In the genomic region with DNA sequence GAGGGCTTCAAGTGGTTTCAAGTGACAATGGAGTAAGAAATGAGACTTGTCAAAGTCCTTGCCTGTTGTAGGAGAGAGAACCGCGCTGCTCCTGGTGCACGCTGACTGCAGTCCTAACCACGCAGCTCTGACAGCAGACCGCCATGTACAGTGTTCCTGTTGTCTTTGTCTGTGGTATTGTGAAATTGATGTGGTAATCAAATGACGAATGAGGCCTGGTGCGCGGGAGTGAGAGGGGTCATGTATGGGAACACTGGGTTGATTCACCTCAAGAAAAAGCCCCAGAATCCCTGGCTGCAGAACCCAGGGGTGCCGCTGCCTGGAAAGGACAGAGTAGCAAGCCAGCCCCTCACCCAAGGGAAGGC, we compare ENCODE assay signal across 8 cellular contexts.
DNase-seq lines count a peak whose midpoint lies in the region; ATAC-seq, FAIRE-seq and TF ChIP-seq lines count a peak whose summit lies in the region.

No MANE protein-coding gene starts in this region.

- H3K4me1 Mint-ChIP-seq in T-cell: peaks cover 93 to 98% (median 97%) of the 10 kb centered on the region in 3 donors
- H3K4me1 Mint-ChIP-seq in activated naive CD8-positive, alpha-beta T cell treated with anti-CD3 and anti-CD28 coated beads, Interleukin-2, amount 50 U/mL, for 24 hours: peaks cover 85% of the 10 kb centered on the region

- FAIRE-seq in urothelium cell line (lab: Jason Lieb, UNC): no peak

- H3K27me3 ChIP-seq in stomach: no peaks in the 10 kb centered on the region

- intact Hi-C loops in stomach (cut with DNase I; ENCODE audit: low total_unique reads): no loop called here

- H3K4me3 ChIP-seq in stomach: no peak overlapping the region

- peak overlapping the region; percentile 8 to 63 (median 54) for H3K4me3 Mint-ChIP-seq in T-cell
- H3K4me3 Mint-ChIP-seq in activated naive CD8-positive, alpha-beta T cell treated with anti-CD3 and anti-CD28 coated beads, Interleukin-2, amount 50 U/mL, for 24 hours: peak overlapping the region; percentile 51

- peak overlapping the region; percentile 84 to 87 for H3K27ac Mint-ChIP-seq in T-cell
- H3K27ac Mint-ChIP-seq in activated naive CD8-positive, alpha-beta T cell treated with anti-CD3 and anti-CD28 coated beads, Interleukin-2, amount 50 U/mL, for 24 hours: peak overlapping the region; percentile 79

- H3K36me3 ChIP-seq in stomach: peaks cover 0 to 4% (median 0%) of the 10 kb centered on the region in 4 donors

- POLR2A ChIA-PET in T-cell (lab: Charles Lee): no interaction called here

- H3K27me3 Mint-ChIP-seq in T-cell: no peaks in the 10 kb centered on the region
- no peaks in the 10 kb centered on the region for H3K27me3 Mint-ChIP-seq in activated naive CD8-positive, alpha-beta T cell treated with anti-CD3 and anti-CD28 coated beads, Interleukin-2, amount 50 U/mL, for 24 hours

- DNase-seq in T-cell (peak in 33 of 34 experiments; percentile 15 to 83 (median 61)), midbrain (lab: John Stamatoyannopoulos, UW) (peak; percentile 9), stomach (peak; percentile 41), NCI-H2081 treated with DMSO at 0.1 percent for 48 hours (lab: John Stamatoyannopoulos, UW) (no peak), urothelium cell line (ENCODE audit: low spot score) (no peak)
- peak; percentile 80 for DNase-seq in activated naive CD8-positive, alpha-beta T cell treated with anti-CD3 and anti-CD28 coated beads, Interleukin-2, amount 50 U/mL, for 24 hours

- 75 to 80% (median 77%) methylated on average over 9 of the region's 9 CpGs for WGBS in stomach, 5 donors

- no peak for TF ChIP-seq CTCF in stomach (IDR thresholded peaks at IDR 0.05)

- peak overlapping the region in 4 of 5 donors; percentile 32 to 80 (median 68) for H3K27ac ChIP-seq in stomach

- H3K9me3 Mint-ChIP-seq in T-cell: no peaks in the 10 kb centered on the region
- no peaks in the 10 kb centered on the region for H3K9me3 Mint-ChIP-seq in activated naive CD8-positive, alpha-beta T cell treated with anti-CD3 and anti-CD28 coated beads, Interleukin-2, amount 50 U/mL, for 24 hours

- H3K4me1 ChIP-seq in stomach: peaks cover 16 to 61% (median 33%) of the 10 kb centered on the region in 4 donors

- no peak for TF ChIP-seq EP300 in stomach (IDR thresholded peaks at IDR 0.05)

- H3K36me3 Mint-ChIP-seq in T-cell: peaks cover 29% of the 10 kb centered on the region
- peaks cover 2% of the 10 kb centered on the region for H3K36me3 Mint-ChIP-seq in activated naive CD8-positive, alpha-beta T cell treated with anti-CD3 and anti-CD28 coated beads, Interleukin-2, amount 50 U/mL, for 24 hours (ENCODE audit: low read depth)

- ATAC-seq in T-cell (replicated peaks in 1 of 4) (peak; percentile 61 to 92 (median 69)), GM21423 (IDR thresholded peaks at IDR 0.05; ENCODE audit: unreplicated experiment) (no peak), HG03025 (IDR thresholded peaks at IDR 0.05; ENCODE audit: low FRiP score, unreplicated experiment) (no peak)
- peak; percentile 92 for ATAC-seq in activated naive CD8-positive, alpha-beta T cell treated with anti-CD3 and anti-CD28 coated beads, Interleukin-2, amount 50 U/mL, for 24 hours

- H3K9me3 ChIP-seq in stomach: no peaks in the 10 kb centered on the region

- CTCF ChIA-PET in T-cell (lab: Charles Lee): no interaction called here

- no peak for TF ChIP-seq POLR2A in stomach (IDR thresholded peaks at IDR 0.05)

Comparison
In these comparisons a context has a peak if more than half of its experiments do, and no peak if none do; other contexts are left out.
1. ATAC-seq: peak in T-cell (4 of 4) and activated naive CD8-positive, alpha-beta T cell treated with anti-CD3 and anti-CD28 coated beads, Interleukin-2, amount 50 U/mL, for 24 hours (single experiment); none in GM21423 (single experiment) and HG03025 (single experiment).
2. DNase-seq: peak in T-cell (33 of 34), activated naive CD8-positive, alpha-beta T cell treated with anti-CD3 and anti-CD28 coated beads, Interleukin-2, amount 50 U/mL, for 24 hours (single experiment), midbrain (single experiment) and stomach (single experiment); none in NCI-H2081 treated with DMSO at 0.1 percent for 48 hours (single experiment) and urothelium cell line (single experiment).